In the genomic region with DNA sequence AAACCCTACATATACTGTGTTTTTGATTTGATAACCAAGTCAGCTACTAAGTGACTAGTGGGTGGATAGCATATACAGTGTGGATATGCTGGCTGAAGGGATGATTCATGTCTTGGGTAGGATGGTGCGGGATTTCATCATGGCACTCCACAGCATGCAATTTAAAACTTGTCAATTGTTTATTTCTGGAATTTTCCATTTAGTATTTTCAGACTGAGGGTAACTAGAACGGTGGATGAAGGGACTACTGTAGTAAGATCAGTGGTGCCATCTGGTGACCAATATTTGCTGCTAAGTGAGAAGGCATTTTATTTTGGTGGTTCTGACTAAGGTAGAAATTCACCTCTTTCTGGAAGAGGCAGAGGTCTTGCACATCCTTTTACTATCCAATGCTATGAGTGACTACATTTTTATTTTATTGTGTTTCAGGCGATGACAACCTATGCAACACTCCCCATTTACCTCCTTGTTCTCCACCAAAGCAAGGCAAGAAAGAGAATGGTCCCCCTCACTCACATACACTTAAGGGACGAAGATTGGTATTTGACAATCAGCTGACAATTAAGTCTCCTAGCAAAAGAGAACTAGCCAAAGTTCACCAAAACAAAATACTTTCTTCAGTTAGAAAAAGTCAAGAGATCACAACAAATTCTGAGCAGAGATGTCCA, we compare ENCODE assay signal across 9 cellular contexts. TPM values are rescaled to one million over a fixed set of nuclear protein-coding genes. Genes with fewer than 3 reads are reported as not detected.
DNase-seq lines count a peak whose midpoint lies in the region; ATAC-seq, FAIRE-seq and TF ChIP-seq lines count a peak whose summit lies in the region.
"Had no signal": no experiment of that assay in that cellular context is flagged by ENCODE, and none has a peak within 500 bp of the region (broad histone marks: within the 10 kb centered on the region; RNA-seq: fewer than 3 reads in every experiment).

No MANE protein-coding gene starts in this region.

- H3K9ac ChIP-seq in BLaER1: 0 out of 2 replicates have a peak overlapping the region, but pooled peaks have one; percentile 22

- H3K9me3 ChIP-seq in BLaER1 (no peaks in the 10 kb centered on the region), ascending aorta (no peaks in the 10 kb centered on the region)

- peaks cover 11% of the 10 kb centered on the region; the same call in 1 of the 2 replicates for H4K20me1 ChIP-seq in BLaER1

- H3K36me3 ChIP-seq in BLaER1: peaks cover 61% of the 10 kb centered on the region
- no peaks in the 10 kb centered on the region for H3K36me3 ChIP-seq in ascending aorta

- no peak for FAIRE-seq in urothelium cell line (lab: Jason Lieb, UNC)

- H3K4me3 ChIP-seq in BLaER1: no peak overlapping the region
- no peak overlapping the region for H3K4me3 ChIP-seq in ascending aorta
- H3K4me3 ChIP-seq: skin epidermis had no signal

- TF ChIP-seq CTCF in GM12873 (IDR thresholded peaks at IDR 0.05; ENCODE audit: insufficient read depth, low read depth, low read length, missing control alignments) (peak; percentile 60), ascending aorta (IDR thresholded peaks at IDR 0.05) (peak; percentile 16 to 49 (median 21))

- H3K4me1 ChIP-seq in BLaER1 (peaks cover 24% of the 10 kb centered on the region), ascending aorta (peaks cover 0 to 8% of the 10 kb centered on the region in 2 donors)

- peak overlapping the region; percentile 94 for H3K4me2 ChIP-seq in BLaER1

- no peak overlapping the region for H3K27ac ChIP-seq in BLaER1
- no peak overlapping the region for H3K27ac ChIP-seq in ascending aorta
- H3K27ac ChIP-seq: skin epidermis had no signal

- peak; percentile 17 for ATAC-seq in left colon
- ATAC-seq in GM18870 (IDR thresholded peaks at IDR 0.05; ENCODE audit: unreplicated experiment): no peak
- ATAC-seq in GM19397 (IDR thresholded peaks at IDR 0.05; ENCODE audit: unreplicated experiment): no peak

- DNase-seq in NCI-H82 (lab: John Stamatoyannopoulos, UW): peak; percentile 83
- DNase-seq in ascending aorta (ENCODE audit: low spot score in 2 of 2): no peak
- peak in 1 of 2 donors; percentile 69 for DNase-seq in left colon
- DNase-seq in urothelium cell line (ENCODE audit: low spot score): peak; percentile 43

- intact Hi-C loops in ascending aorta (cut with DNase I) (loop anchor here (2.0 kb wide), 2 partner anchors 88 to 278 kb away; no protein-coding TSS in a partner anchor), left colon (cut with DNase I, micrococcal nuclease) (loop anchor here in 1 of 2 donors (5.0 kb wide), 1 partner anchor 88 kb away; no protein-coding TSS in a partner anchor)

- H3K27me3 ChIP-seq in BLaER1 (no peaks in the 10 kb centered on the region), ascending aorta (no peaks in the 10 kb centered on the region)

RNA-seq across cellular contexts. Expression of a gene that starts 3.1 kb away (rescaled TPM):
- 1.2 TPM for total RNA-seq in ascending aorta
- total RNA-seq in left colon: 1 to 10 TPM; 5.5 to 9.0 TPM

RNA-seq across cellular contexts. Expression of a gene that starts 18.2 kb away (rescaled TPM):
- 77.3 TPM for total RNA-seq in ascending aorta
- total RNA-seq in left colon: 10 to 100 TPM; 37.2 to 56.4 TPM

Comparison
In these comparisons a context has a peak if more than half of its experiments do, and no peak if none do; other contexts are left out.
1. DNase-seq: peak in NCI-H82 (single experiment) and urothelium cell line (single experiment); none in ascending aorta (0 of 2).